ENCODE assay signal across 21 cellular contexts in genomic region chr19:13484141-13484540, GRCh38.
"Had no signal": no experiment of that assay in that cellular context is flagged by ENCODE, and none has a peak within 500 bp of the region (broad histone marks: within the 10 kb centered on the region; RNA-seq: fewer than 3 reads in every experiment).

No MANE protein-coding gene starts in this region.

- DNase-seq: Karpas-422; KG1; MG63; NCI-H1092; NCI-H1105 treated with DMSO at 0.1 percent for 48 hours; NCI-H1417 treated with DMSO at 0.1 percent for 48 hours; NCI-H146; NCI-H1694 treated with DMSO at 0.1 percent for 48 hours; NCI-H1930; NCI-H2081; NCI-H2107; NCI-H2227 treated with DMSO at 0.1 percent for 48 hours; NCI-H524; NCI-H526 treated with DMSO at 0.1 percent for 48 hours; NCI-H748 treated with DMSO at 0.1 percent for 48 hours; NK-92 treated with Interleukin-12 subunit alpha and Interleukin-12 subunit beta, amount 100 ng/mL, for 24 hours; OCI-M1; PC-9; Right ventricle myocardium superior; RPMI8226; SIG-M5 had no signal
